ENCODE assay signal across 12 cellular contexts in the genomic region with DNA sequence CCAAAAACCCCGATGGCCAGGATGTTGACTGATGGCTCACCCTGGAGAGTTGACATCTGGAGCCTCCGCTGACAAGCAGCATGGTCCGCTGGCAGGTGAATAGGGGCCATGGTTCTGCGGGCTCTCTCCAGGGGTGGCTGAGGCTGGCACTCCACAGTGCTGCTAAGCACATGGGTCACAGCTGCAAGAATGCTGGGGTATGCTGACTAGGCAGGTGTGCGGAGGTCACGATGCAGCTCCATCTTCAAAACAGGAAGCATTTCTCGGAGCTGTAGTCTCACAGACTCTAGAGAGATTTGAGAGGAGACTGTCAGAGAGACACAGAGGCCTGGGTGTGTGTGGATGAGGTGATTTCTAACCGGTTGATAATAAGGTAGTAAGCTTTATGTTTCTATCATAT.
DNase-seq lines count a peak whose midpoint lies in the region; ATAC-seq, FAIRE-seq and TF ChIP-seq lines count a peak whose summit lies in the region.
"Had no signal": no experiment of that assay in that cellular context is flagged by ENCODE, and none has a peak within 500 bp of the region (broad histone marks: within the 10 kb centered on the region; RNA-seq: fewer than 3 reads in every experiment).

No MANE protein-coding gene starts in this region.

- DNase-seq in T follicular helper cell (ENCODE audit: low read depth), result peak; percentile 6
- no peak for DNase-seq in GM12878 (ENCODE audit: low read depth, low spot score)
- no peak for DNase-seq in NCI-H1092 (lab: John Stamatoyannopoulos, UW)
- DNase-seq in NCI-H446 treated with DMSO at 0.1 percent for 48 hours (lab: John Stamatoyannopoulos, UW), result no peak
- DNase-seq in NCI-H187 treated with DMSO at 0.1 percent for 48 hours (lab: John Stamatoyannopoulos, UW), result no peak
- DNase-seq: left ventricle myocardium inferior, NCI-H1436 treated with DMSO at 0.1 percent for 48 hours, posterior cingulate gyrus had no signal

- SMC1A ChIA-PET in GM12878 (lab: Charles Lee; ENCODE audit: uncharacterized antibody, unreplicated experiment), result interaction anchor here (0.8 kb wide), 1 partner anchor 165 kb away, joined by 3 read pairs; no protein-coding TSS in a partner anchor

- 73% methylated on average over 8 of the region's 8 CpGs for WGBS in GM12878 (ENCODE audit: insufficient coverage, insufficient replicate concordance, low lambda C conversion rate, missing lambda C conversion rate)

- H3K4me2 ChIP-seq in BLaER1, result peak overlapping the region; percentile 65
- H3K4me2 ChIP-seq in GM12878 (ENCODE audit: control insufficient read depth, insufficient read depth), result no peak overlapping the region

- no TSS peak for BruUV-seq in GM12878 (replicated peaks; lab: Mats Ljungman, UMichigan)

- H3K9me3 ChIP-seq in BLaER1 (no peaks in the 10 kb centered on the region), GM12878 (replicated peaks; ENCODE audit: control insufficient read depth, insufficient read depth, low read length) (no peaks in the 10 kb centered on the region)
- H3K9me3 ChIP-seq: left ventricle myocardium inferior, thoracic aorta had no signal

- H3K4me1 ChIP-seq in BLaER1 (peaks cover 43% of the 10 kb centered on the region), GM12878 (ENCODE audit: control insufficient read depth, insufficient read depth, low read length) (0 out of 2 replicates have a peak, but pooled peaks cover 3% of the 10 kb centered on the region)
- H3K4me1 ChIP-seq: left ventricle myocardium inferior had no signal

- in situ Hi-C loops in GM12878 (cut with MboI), result no loop called here

- CTCF ChIA-PET in GM12878 (lab: Yijun Ruan, JAX), result no interaction called here

- H2AFZ ChIP-seq in GM12878 (ENCODE audit: control insufficient read depth, low read depth, low read length), result peak overlapping the region; percentile 61

- H3K9ac ChIP-seq in BLaER1, result no peak overlapping the region
- no peak overlapping the region; the same call in 1 of the 2 replicates for H3K9ac ChIP-seq in GM12878 (ENCODE audit: control insufficient read depth, insufficient read depth, low read length)

- TF ChIP-seq CTCF in GM12878 (IDR thresholded peaks at IDR 0.05 in 2 of 3, conservative IDR thresholded peaks at IDR 0.05 in 1 of 3; ENCODE audit: control insufficient read depth in 2 of 3, extremely low read depth in 1 of 3, insufficient read depth in 1 of 3, low read depth in 3 of 3, low read length in 3 of 3), result no peak

- no peak for TF ChIP-seq RAD21 in GM12878 (IDR thresholded peaks at IDR 0.05; ENCODE audit: insufficient read depth, low read depth, low read length)

- FAIRE-seq in GM12878 (lab: Jason Lieb, UNC), result no peak

- RAD21 ChIA-PET in GM12878 (lab: Charles Lee; ENCODE audit: unreplicated experiment), result no interaction called here

- POLR2A ChIA-PET in GM12878 (lab: Charles Lee), result no interaction called here

- no peaks in the 10 kb centered on the region for H3K79me2 ChIP-seq in GM12878 (ENCODE audit: control insufficient read depth, insufficient read depth, low read length)

- no peaks in the 10 kb centered on the region for H3K36me3 ChIP-seq in BLaER1
- H3K36me3 ChIP-seq in GM12878 (ENCODE audit: control insufficient read depth in 2 of 2, insufficient read depth in 2 of 2, low read length in 1 of 2), result no peaks in the 10 kb centered on the region
- H3K36me3 ChIP-seq: left ventricle myocardium inferior, thoracic aorta had no signal

- H3K27me3 ChIP-seq in BLaER1 (no peaks in the 10 kb centered on the region), GM12878 (replicated peaks in 1 of 2; ENCODE audit: control insufficient read depth in 2 of 2, insufficient read depth in 2 of 2, low read length in 1 of 2) (no peaks in the 10 kb centered on the region)

- peak; percentile 47; the same call in 1 of the 2 replicates for TF ChIP-seq POLR2A in GM12878 (IDR thresholded peaks at IDR 0.05; ENCODE audit: low read depth, low read length)

- ATAC-seq in GM18907 (IDR thresholded peaks at IDR 0.05; ENCODE audit: unreplicated experiment) (peak; percentile 51), GM12878 (no peak), GM21786 (IDR thresholded peaks at IDR 0.05; ENCODE audit: unreplicated experiment) (no peak)

- H3K27ac ChIP-seq in BLaER1 (peak overlapping the region; percentile 2; the same call in 1 of the 2 replicates), GM12878 (ENCODE audit: control insufficient read depth, insufficient read depth) (no peak overlapping the region)
- H3K27ac ChIP-seq: left ventricle myocardium inferior, thoracic aorta had no signal

- TF ChIP-seq EP300 in GM12878 (IDR thresholded peaks at IDR 0.05; ENCODE audit: borderline replicate concordance in 1 of 2, control insufficient read depth in 1 of 2, low read depth in 2 of 2, low read length in 2 of 2), result no peak

- H3K4me3 ChIP-seq in BLaER1 (no peak overlapping the region), GM12878 (no peak overlapping the region)
- H3K4me3 ChIP-seq: left ventricle myocardium inferior, thoracic aorta had no signal

- H4K20me1 ChIP-seq in BLaER1, result no peaks in the 10 kb centered on the region
- H4K20me1 ChIP-seq in GM12878 (ENCODE audit: control insufficient read depth, insufficient read depth), result no peaks in the 10 kb centered on the region

- intact Hi-C loops in GM12878 (cut with micrococcal nuclease; ENCODE audit: unreplicated experiment), result no loop called here

TF ChIP-seq in GM12878, 131 proteins besides CTCF, POLR2A, EP300 and RAD21:
- TF ChIP-seq, protein P1, sequence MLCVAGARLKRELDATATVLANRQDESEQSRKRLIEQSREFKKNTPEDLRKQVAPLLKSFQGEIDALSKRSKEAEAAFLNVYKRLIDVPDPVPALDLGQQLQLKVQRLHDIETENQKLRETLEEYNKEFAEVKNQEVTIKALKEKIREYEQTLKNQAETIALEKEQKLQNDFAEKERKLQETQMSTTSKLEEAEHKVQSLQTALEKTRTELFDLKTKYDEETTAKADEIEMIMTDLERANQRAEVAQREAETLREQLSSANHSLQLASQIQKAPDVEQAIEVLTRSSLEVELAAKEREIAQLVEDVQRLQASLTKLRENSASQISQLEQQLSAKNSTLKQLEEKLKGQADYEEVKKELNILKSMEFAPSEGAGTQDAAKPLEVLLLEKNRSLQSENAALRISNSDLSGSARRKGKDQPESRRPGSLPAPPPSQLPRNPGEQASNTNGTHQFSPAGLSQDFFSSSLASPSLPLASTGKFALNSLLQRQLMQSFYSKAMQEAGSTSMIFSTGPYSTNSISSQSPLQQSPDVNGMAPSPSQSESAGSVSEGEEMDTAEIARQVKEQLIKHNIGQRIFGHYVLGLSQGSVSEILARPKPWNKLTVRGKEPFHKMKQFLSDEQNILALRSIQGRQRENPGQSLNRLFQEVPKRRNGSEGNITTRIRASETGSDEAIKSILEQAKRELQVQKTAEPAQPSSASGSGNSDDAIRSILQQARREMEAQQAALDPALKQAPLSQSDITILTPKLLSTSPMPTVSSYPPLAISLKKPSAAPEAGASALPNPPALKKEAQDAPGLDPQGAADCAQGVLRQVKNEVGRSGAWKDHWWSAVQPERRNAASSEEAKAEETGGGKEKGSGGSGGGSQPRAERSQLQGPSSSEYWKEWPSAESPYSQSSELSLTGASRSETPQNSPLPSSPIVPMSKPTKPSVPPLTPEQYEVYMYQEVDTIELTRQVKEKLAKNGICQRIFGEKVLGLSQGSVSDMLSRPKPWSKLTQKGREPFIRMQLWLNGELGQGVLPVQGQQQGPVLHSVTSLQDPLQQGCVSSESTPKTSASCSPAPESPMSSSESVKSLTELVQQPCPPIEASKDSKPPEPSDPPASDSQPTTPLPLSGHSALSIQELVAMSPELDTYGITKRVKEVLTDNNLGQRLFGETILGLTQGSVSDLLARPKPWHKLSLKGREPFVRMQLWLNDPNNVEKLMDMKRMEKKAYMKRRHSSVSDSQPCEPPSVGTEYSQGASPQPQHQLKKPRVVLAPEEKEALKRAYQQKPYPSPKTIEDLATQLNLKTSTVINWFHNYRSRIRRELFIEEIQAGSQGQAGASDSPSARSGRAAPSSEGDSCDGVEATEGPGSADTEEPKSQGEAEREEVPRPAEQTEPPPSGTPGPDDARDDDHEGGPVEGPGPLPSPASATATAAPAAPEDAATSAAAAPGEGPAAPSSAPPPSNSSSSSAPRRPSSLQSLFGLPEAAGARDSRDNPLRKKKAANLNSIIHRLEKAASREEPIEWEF (IDR thresholded peaks at IDR 0.05; ENCODE audit: insufficient replicate concordance, low read depth, low read length), result no peak
- TF ChIP-seq CHD1 (IDR thresholded peaks at IDR 0.05; ENCODE audit: low read depth, low read length) (no peak), NR2C1 (IDR thresholded peaks at IDR 0.05) (no peak), NFXL1 (IDR thresholded peaks at IDR 0.05; ENCODE audit: borderline replicate concordance) (no peak), PML (IDR thresholded peaks at IDR 0.05; ENCODE audit: low read length) (no peak), DPF2 (IDR thresholded peaks at IDR 0.05) (no peak), ZNF207 (IDR thresholded peaks at IDR 0.05; ENCODE audit: borderline replicate concordance) (no peak), IKZF1 (conservative IDR thresholded peaks at IDR 0.05) (no peak), SMARCA5 (IDR thresholded peaks at IDR 0.05) (no peak), ZBTB33 (IDR thresholded peaks at IDR 0.05) (no peak), SIN3A (IDR thresholded peaks at IDR 0.05; ENCODE audit: low read depth, low read length) (no peak), RB1 (IDR thresholded peaks at IDR 0.05; ENCODE audit: borderline replicate concordance) (no peak), MEF2B (IDR thresholded peaks at IDR 0.05; ENCODE audit: partially characterized antibody, poor library complexity, severe bottlenecking) (no peak), RAD51 (IDR thresholded peaks at IDR 0.05) (no peak), HDAC6 (IDR thresholded peaks at IDR 0.05; ENCODE audit: unreplicated experiment) (no peak), EZH2 (IDR thresholded peaks at IDR 0.05; ENCODE audit: borderline replicate concordance, control insufficient read depth, low read depth, low read length) (no peak)
TF ChIP-seq in GM12878: peak in this region for 0.
